ENCODE assay signal across 7 cellular contexts in the genomic region with DNA sequence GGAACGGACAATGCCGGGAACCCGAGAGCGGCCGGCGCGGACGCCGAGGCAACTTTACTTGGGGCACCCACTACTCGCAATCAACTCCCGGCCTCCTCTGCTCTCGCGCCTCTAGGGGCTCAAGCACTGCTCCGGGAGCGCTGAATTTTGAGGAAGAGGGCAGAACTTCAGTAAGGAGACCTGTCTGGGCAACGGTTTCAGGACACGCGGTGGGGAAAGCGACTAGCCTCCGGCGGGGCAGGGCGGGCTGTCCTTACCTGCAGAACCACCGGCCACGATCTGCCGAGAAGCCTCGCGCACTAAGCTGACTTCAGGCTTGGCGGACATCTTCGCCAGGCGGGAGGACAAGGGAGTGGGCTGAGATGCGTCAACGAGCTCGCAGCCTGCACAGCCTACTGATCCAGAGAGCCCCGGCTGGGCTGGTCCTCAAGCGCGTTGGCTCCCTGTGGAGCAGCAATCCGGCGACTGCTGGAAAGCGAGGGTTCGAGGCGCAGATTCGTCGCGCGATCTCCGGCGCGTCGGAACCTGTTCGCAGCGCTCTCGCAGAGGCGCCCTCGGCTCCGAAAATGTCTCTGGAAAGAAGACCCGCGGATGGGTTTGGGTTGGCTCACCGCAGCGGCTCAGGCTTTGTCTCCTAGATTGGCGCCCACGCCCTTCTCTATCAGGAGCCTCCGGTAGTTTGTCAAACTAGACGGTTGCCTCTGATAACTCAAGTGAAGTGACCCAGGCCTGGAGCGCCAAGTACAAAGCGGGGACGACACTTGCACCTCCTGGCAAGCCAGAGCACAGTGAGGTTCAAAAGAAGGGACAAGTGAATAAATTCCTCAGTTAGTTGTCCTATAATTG. TPM values are rescaled to one million over a fixed set of nuclear protein-coding genes. Genes with fewer than 3 reads are reported as not detected.
A peak's percentile ranks its signal among the peaks of the same experiment; 100 is the strongest.
DNase-seq lines count a peak whose midpoint lies in the region; ATAC-seq and TF ChIP-seq lines count a peak whose summit lies in the region.

Gene SLC25A21 (minus strand): TSS at position 583 of the 846 bp plus-strand sequence.

- no peaks in the 10 kb centered on the region for H3K9me3 ChIP-seq in right atrium auricular region

- TF ChIP-seq CTCF in GM12873 (IDR thresholded peaks at IDR 0.05; ENCODE audit: insufficient read depth, low read depth, low read length, missing control alignments): peak; percentile 20
- peak; percentile 26 for TF ChIP-seq CTCF in astrocyte of the cerebellum (IDR thresholded peaks at IDR 0.05; ENCODE audit: low read depth, low read length, missing control alignments)
- peak in 1 of 2 donors; percentile 33 for TF ChIP-seq CTCF in right atrium auricular region (IDR thresholded peaks at IDR 0.05)

- DNase-seq in NCI-H2227 treated with DMSO at 0.1 percent for 48 hours (lab: John Stamatoyannopoulos, UW): peak; percentile 91
- peak; percentile 45 for DNase-seq in astrocyte of the cerebellum (ENCODE audit: low read depth)
- DNase-seq in right atrium auricular region (ENCODE audit: low spot score): peak; percentile 85
- peak; percentile 90 for DNase-seq in posterior vena cava (ENCODE audit: low spot score)
- DNase-seq in naive thymus-derived CD8-positive, alpha-beta T cell: no peak

- H3K4me3 ChIP-seq in astrocyte of the cerebellum (ENCODE audit: low read depth, low read length): peak within 1 kb of the TSS; percentile 68
- peak within 1 kb of the TSS; percentile 54 to 67 for H3K4me3 ChIP-seq in right atrium auricular region

- intact Hi-C loops in posterior vena cava (cut with DNase I): no loop called here

- H3K27me3 Mint-ChIP-seq in naive thymus-derived CD8-positive, alpha-beta T cell: peaks cover 14 to 18% (median 17%) of the 10 kb centered on the region in 5 donors

- no peak for ATAC-seq in naive thymus-derived CD8-positive, alpha-beta T cell
- ATAC-seq in HG02798 (IDR thresholded peaks at IDR 0.05; ENCODE audit: poor library complexity, unreplicated experiment): no peak

- no peaks in the 10 kb centered on the region for H3K36me3 ChIP-seq in right atrium auricular region

- no peak within 1 kb of the TSS for H3K27ac Mint-ChIP-seq in naive thymus-derived CD8-positive, alpha-beta T cell

- peak within 1 kb of the TSS; percentile 81 to 82 for H3K27ac ChIP-seq in right atrium auricular region

- POLR2A ChIA-PET in naive thymus-derived CD8-positive, alpha-beta T cell (lab: Charles Lee): no interaction called here

- in situ Hi-C loops in astrocyte of the cerebellum (cut with HindIII; ENCODE audit: low sequenced_read_pairs): no loop called here

- no peaks in the 10 kb centered on the region for H3K36me3 Mint-ChIP-seq in naive thymus-derived CD8-positive, alpha-beta T cell

- peaks cover 0 to 13% (median 0%) of the 10 kb centered on the region in 9 donors for H3K9me3 Mint-ChIP-seq in naive thymus-derived CD8-positive, alpha-beta T cell

- H3K4me1 ChIP-seq in right atrium auricular region: peaks cover 0 to 19% of the 10 kb centered on the region in 2 donors

- H3K4me1 Mint-ChIP-seq in naive thymus-derived CD8-positive, alpha-beta T cell: peaks cover 0 to 6% (median 0%) of the 10 kb centered on the region in 4 donors

- peak within 1 kb of the TSS in 5 of 10 donors; percentile 4 to 57 (median 30) for H3K4me3 Mint-ChIP-seq in naive thymus-derived CD8-positive, alpha-beta T cell

- H3K27me3 ChIP-seq in right atrium auricular region: no peaks in the 10 kb centered on the region

RNA-seq across cellular contexts. Expression of gene SLC25A21, which starts in this region (rescaled TPM):
- under 1 TPM; 0.55 to 0.93 TPM for total RNA-seq in right atrium auricular region
- 1 to 10 TPM in 1 of 2 donors, under 1 TPM in 1; 1.00 to 1.2 TPM for total RNA-seq in posterior vena cava
- total RNA-seq in naive thymus-derived CD8-positive, alpha-beta T cell: not detected
- not detected for polyA plus RNA-seq in naive thymus-derived CD8-positive, alpha-beta T cell

Comparison
In these comparisons a context has a peak if more than half of its experiments do, and no peak if none do; other contexts are left out.
1. Peak in DNase-seq, H3K4me3 ChIP-seq and H3K27ac ChIP-seq in right atrium auricular region; RNA of the gene not detected or under 1 TPM.
2. DNase-seq: peak in NCI-H2227 treated with DMSO at 0.1 percent for 48 hours (single experiment), astrocyte of the cerebellum (single experiment) and posterior vena cava (single experiment); none in naive thymus-derived CD8-positive, alpha-beta T cell (0 of 10).